Comparison of ENCODE assay signal across 2 cellular contexts in the genomic region with DNA sequence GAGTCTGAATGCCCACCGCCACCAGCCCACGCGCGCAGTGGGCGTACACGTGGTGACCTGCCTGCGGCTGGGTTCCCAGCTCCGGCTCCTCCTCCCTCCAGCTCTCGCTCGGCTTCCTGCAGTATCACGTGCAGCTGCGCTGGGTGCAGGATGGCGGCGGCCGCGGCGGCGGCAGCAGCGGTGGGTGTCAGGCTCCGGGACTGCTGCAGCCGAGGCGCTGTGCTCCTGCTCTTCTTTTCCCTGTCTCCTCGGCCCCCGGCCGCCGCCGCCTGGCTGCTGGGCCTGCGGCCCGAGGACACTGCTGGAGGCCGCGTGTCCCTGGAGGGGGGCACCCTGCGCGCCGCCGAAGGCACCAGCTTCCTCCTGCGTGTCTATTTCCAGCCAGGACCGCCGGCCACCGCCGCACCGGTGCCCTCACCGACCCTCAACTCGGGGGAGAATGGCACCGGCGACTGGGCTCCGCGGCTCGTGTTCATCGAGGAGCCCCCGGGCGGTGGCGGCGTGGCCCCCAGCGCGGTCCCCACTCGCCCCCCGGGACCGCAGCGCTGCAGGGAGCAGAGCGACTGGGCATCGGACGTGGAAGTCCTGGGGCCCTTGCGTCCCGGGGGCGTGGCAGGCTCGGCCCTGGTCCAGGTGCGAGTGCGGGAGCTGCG.
TF ChIP-seq lines count a peak whose summit lies in the region.

TSS of gene CNNM1 (plus strand) at position 119 of the 653 bp plus-strand sequence. CDS start at position 151, 32 bp downstream.

TF ChIP-seq in GM12891, 5 proteins besides CTCF, POLR2A, EP300 and RAD21:
- TF ChIP-seq POLR2AphosphoS5 (IDR thresholded peaks at IDR 0.05; ENCODE audit: low read depth, low read length) (no peak), TAF1 (IDR thresholded peaks at IDR 0.05; ENCODE audit: low read depth, low read length) (no peak), SPI1 (IDR thresholded peaks at IDR 0.05; ENCODE audit: low read depth, low read length) (no peak), POU2F2 (IDR thresholded peaks at IDR 0.05; ENCODE audit: low read depth, low read length) (no peak), PAX5 (IDR thresholded peaks at IDR 0.05; ENCODE audit: insufficient read depth, low read length, severe bottlenecking) (no peak)

TF ChIP-seq in GM12878, 131 proteins besides CTCF, POLR2A, EP300 and RAD21:
- no peak for TF ChIP-seq RAD51 (IDR thresholded peaks at IDR 0.05)
- TF ChIP-seq SPI1 (IDR thresholded peaks at IDR 0.05; ENCODE audit: borderline replicate concordance, insufficient read depth, low read depth, low read length) = no peak
- TF ChIP-seq MYB (IDR thresholded peaks at IDR 0.05; ENCODE audit: borderline replicate concordance, low read depth, low read length) = no peak
- TF ChIP-seq, protein P1, sequence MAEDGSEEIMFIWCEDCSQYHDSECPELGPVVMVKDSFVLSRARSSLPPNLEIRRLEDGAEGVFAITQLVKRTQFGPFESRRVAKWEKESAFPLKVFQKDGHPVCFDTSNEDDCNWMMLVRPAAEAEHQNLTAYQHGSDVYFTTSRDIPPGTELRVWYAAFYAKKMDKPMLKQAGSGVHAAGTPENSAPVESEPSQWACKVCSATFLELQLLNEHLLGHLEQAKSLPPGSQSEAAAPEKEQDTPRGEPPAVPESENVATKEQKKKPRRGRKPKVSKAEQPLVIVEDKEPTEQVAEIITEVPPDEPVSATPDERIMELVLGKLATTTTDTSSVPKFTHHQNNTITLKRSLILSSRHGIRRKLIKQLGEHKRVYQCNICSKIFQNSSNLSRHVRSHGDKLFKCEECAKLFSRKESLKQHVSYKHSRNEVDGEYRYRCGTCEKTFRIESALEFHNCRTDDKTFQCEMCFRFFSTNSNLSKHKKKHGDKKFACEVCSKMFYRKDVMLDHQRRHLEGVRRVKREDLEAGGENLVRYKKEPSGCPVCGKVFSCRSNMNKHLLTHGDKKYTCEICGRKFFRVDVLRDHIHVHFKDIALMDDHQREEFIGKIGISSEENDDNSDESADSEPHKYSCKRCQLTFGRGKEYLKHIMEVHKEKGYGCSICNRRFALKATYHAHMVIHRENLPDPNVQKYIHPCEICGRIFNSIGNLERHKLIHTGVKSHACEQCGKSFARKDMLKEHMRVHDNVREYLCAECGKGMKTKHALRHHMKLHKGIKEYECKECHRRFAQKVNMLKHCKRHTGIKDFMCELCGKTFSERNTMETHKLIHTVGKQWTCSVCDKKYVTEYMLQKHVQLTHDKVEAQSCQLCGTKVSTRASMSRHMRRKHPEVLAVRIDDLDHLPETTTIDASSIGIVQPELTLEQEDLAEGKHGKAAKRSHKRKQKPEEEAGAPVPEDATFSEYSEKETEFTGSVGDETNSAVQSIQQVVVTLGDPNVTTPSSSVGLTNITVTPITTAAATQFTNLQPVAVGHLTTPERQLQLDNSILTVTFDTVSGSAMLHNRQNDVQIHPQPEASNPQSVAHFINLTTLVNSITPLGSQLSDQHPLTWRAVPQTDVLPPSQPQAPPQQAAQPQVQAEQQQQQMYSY (CRISPR knock-in tag; IDR thresholded peaks at IDR 0.05) = no peak
- TF ChIP-seq, protein P2, sequence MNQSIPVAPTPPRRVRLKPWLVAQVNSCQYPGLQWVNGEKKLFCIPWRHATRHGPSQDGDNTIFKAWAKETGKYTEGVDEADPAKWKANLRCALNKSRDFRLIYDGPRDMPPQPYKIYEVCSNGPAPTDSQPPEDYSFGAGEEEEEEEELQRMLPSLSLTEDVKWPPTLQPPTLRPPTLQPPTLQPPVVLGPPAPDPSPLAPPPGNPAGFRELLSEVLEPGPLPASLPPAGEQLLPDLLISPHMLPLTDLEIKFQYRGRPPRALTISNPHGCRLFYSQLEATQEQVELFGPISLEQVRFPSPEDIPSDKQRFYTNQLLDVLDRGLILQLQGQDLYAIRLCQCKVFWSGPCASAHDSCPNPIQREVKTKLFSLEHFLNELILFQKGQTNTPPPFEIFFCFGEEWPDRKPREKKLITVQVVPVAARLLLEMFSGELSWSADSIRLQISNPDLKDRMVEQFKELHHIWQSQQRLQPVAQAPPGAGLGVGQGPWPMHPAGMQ (IDR thresholded peaks at IDR 0.05; ENCODE audit: borderline replicate concordance) = no peak
- no peak for TF ChIP-seq RUNX3 (IDR thresholded peaks at IDR 0.05; ENCODE audit: low read length)
- no peak for TF ChIP-seq ESRRA (IDR thresholded peaks at IDR 0.05; ENCODE audit: low read length)
- TF ChIP-seq, protein P3, sequence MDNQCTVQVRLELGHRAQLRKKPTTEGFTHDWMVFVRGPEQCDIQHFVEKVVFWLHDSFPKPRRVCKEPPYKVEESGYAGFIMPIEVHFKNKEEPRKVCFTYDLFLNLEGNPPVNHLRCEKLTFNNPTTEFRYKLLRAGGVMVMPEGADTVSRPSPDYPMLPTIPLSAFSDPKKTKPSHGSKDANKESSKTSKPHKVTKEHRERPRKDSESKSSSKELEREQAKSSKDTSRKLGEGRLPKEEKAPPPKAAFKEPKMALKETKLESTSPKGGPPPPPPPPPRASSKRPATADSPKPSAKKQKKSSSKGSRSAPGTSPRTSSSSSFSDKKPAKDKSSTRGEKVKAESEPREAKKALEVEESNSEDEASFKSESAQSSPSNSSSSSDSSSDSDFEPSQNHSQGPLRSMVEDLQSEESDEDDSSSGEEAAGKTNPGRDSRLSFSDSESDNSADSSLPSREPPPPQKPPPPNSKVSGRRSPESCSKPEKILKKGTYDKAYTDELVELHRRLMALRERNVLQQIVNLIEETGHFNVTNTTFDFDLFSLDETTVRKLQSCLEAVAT (IDR thresholded peaks at IDR 0.05) = no peak
- no peak for TF ChIP-seq RELB (IDR thresholded peaks at IDR 0.05; ENCODE audit: low read depth)
- TF ChIP-seq SREBF1 (IDR thresholded peaks at IDR 0.05; ENCODE audit: low read length) = no peak
- TF ChIP-seq YBX1 (IDR thresholded peaks at IDR 0.05) = no peak
- TF ChIP-seq ZBTB40 (IDR thresholded peaks at IDR 0.05; ENCODE audit: borderline replicate concordance) = no peak
- no peak for TF ChIP-seq SMARCA5 (IDR thresholded peaks at IDR 0.05)
- TF ChIP-seq MTA2 (IDR thresholded peaks at IDR 0.05; ENCODE audit: low read depth) = no peak
- no peak for TF ChIP-seq ZNF207 (IDR thresholded peaks at IDR 0.05; ENCODE audit: borderline replicate concordance)
- TF ChIP-seq TCF3 (IDR thresholded peaks at IDR 0.05; ENCODE audit: borderline replicate concordance, insufficient read depth, low read depth, low read length) = no peak
- TF ChIP-seq KAT2A (conservative IDR thresholded peaks at IDR 0.05; ENCODE audit: control insufficient read depth, low read depth, low read length) = no peak
- TF ChIP-seq GABPA (IDR thresholded peaks at IDR 0.05; ENCODE audit: low read depth) = no peak
